In the genomic region with DNA sequence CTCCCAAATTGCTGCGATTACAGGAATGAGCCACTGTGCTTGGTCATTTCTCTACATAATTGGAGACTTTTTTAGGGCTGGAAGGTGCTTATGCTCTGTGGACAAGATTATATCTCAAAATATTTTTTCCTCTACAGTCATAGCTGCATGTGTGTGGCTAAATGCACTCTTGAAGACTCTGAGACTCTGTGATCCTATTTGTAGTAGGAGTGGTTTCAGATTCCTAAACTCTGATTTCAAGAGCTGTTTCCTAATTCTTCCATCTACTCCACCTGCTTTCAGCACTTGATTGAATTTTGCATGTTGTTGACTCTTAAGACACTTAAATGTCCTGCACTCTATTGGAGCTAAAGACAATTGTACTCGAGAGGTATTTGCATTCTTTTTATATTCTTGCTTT, we compare ENCODE assay signal across 15 cellular contexts.
"Had no signal": no experiment of that assay in that cellular context is flagged by ENCODE, and none has a peak within 500 bp of the region (broad histone marks: within the 10 kb centered on the region; RNA-seq: fewer than 3 reads in every experiment).

No MANE protein-coding gene starts in this region.

- ATAC-seq: activated T-helper 17 cell treated with anti-CD3 and anti-CD28 coated beads, Interleukin-2, amount 50 U/mL, for 72 hours; psoas muscle had no signal

- H3K4me3 ChIP-seq: adrenal gland, psoas muscle, sigmoid colon, vagina had no signal

- H3K27me3 ChIP-seq: adrenal gland, sigmoid colon, vagina had no signal

- H3K36me3 ChIP-seq: adrenal gland, sigmoid colon, vagina had no signal

- DNase-seq: activated CD4-positive, alpha-beta T cell treated with anti-CD3 and anti-CD28 coated beads, Interleukin-2, amount 10 ng/mL, durations not matched to agents 7 days and 5 days; activated CD4-positive, CD25-positive, alpha-beta regulatory T cell; activated CD8-positive, alpha-beta memory T cell treated with anti-CD3 and anti-CD28 coated beads for 24 hours; activated naive CD4-positive, alpha-beta T cell treated with anti-CD3 and anti-CD28 coated beads for 36 hours; adrenal gland; central memory CD4-positive, alpha-beta T cell; cortex of kidney; hypothalamus; occipital lobe; psoas muscle; sigmoid colon; stimulated activated CD4-positive, alpha-beta T cell treated with anti-CD3 and anti-CD28 coated beads, Interleukin-4, amount 100 ng/mL, for 1 hour; T-helper 1 cell had no signal

- H3K9me3 ChIP-seq: adrenal gland, psoas muscle, sigmoid colon, vagina had no signal

- H3K27ac ChIP-seq: adrenal gland, psoas muscle, sigmoid colon, vagina had no signal

- H3K4me1 ChIP-seq: adrenal gland, psoas muscle, vagina had no signal
